ENCODE assay signal across 10 cellular contexts in genomic region chr20:45545754-45546453, GRCh38. TPM values are rescaled to one million over a fixed set of nuclear protein-coding genes. Genes with fewer than 3 reads are reported as not detected.
A peak's percentile ranks its signal among the peaks of the same experiment; 100 is the strongest.
DNase-seq lines count a peak whose midpoint lies in the region; ATAC-seq and TF ChIP-seq lines count a peak whose summit lies in the region.
"Had no signal": no experiment of that assay in that cellular context is flagged by ENCODE, and none has a peak within 500 bp of the region (broad histone marks: within the 10 kb centered on the region; RNA-seq: fewer than 3 reads in every experiment).

No MANE protein-coding gene starts in this region.

- peaks cover 32% of the 10 kb centered on the region for H3K27me3 Mint-ChIP-seq in activated naive CD8-positive, alpha-beta T cell treated with anti-CD3 and anti-CD28 coated beads for 36 hours
- peaks cover 60% of the 10 kb centered on the region for H3K27me3 Mint-ChIP-seq in activated T-cell treated with anti-CD3 and anti-CD28 coated beads, Interleukin-2, amount 50 U/mL, for 24 hours

- ATAC-seq in GM21825 (IDR thresholded peaks at IDR 0.05; ENCODE audit: unreplicated experiment) = no peak

- no peaks in the 10 kb centered on the region for H3K4me1 Mint-ChIP-seq in activated naive CD8-positive, alpha-beta T cell treated with anti-CD3 and anti-CD28 coated beads for 36 hours
- H3K4me1 Mint-ChIP-seq in activated T-cell treated with anti-CD3 and anti-CD28 coated beads, Interleukin-2, amount 50 U/mL, for 24 hours (ENCODE audit: low read depth) = no peaks in the 10 kb centered on the region

- H3K27ac Mint-ChIP-seq in activated naive CD8-positive, alpha-beta T cell treated with anti-CD3 and anti-CD28 coated beads for 36 hours = no peak overlapping the region
- H3K27ac Mint-ChIP-seq in activated T-cell treated with anti-CD3 and anti-CD28 coated beads, Interleukin-2, amount 50 U/mL, for 24 hours = no peak overlapping the region

- DNase-seq in NCI-H2171 treated with DMSO at 0.1 percent for 48 hours (lab: John Stamatoyannopoulos, UW) = peak; percentile 5
- DNase-seq in NCI-H2171 (lab: John Stamatoyannopoulos, UW) = no peak
- DNase-seq in NCI-H526 treated with DMSO at 0.1 percent for 48 hours (lab: John Stamatoyannopoulos, UW) = peak; percentile 14
- peak; percentile 40 for DNase-seq in fibroblast of pulmonary artery (ENCODE audit: low read depth)
- DNase-seq in skeletal muscle cell (ENCODE audit: low read depth) = peak; percentile 7
- no peak for DNase-seq in activated naive CD8-positive, alpha-beta T cell treated with anti-CD3 and anti-CD28 coated beads for 36 hours
- DNase-seq in activated T-cell treated with anti-CD3 and anti-CD28 coated beads, Interleukin-2, amount 50 U/mL, for 24 hours = no peak

- H3K9me3 Mint-ChIP-seq in activated naive CD8-positive, alpha-beta T cell treated with anti-CD3 and anti-CD28 coated beads for 36 hours = no peaks in the 10 kb centered on the region
- peaks cover 3% of the 10 kb centered on the region for H3K9me3 Mint-ChIP-seq in activated T-cell treated with anti-CD3 and anti-CD28 coated beads, Interleukin-2, amount 50 U/mL, for 24 hours

- H3K4me3 Mint-ChIP-seq in activated naive CD8-positive, alpha-beta T cell treated with anti-CD3 and anti-CD28 coated beads for 36 hours = no peak overlapping the region
- H3K4me3 Mint-ChIP-seq in activated T-cell treated with anti-CD3 and anti-CD28 coated beads, Interleukin-2, amount 50 U/mL, for 24 hours = no peak overlapping the region

- H3K36me3 Mint-ChIP-seq in activated naive CD8-positive, alpha-beta T cell treated with anti-CD3 and anti-CD28 coated beads for 36 hours = no peaks in the 10 kb centered on the region
- H3K36me3 Mint-ChIP-seq in activated T-cell treated with anti-CD3 and anti-CD28 coated beads, Interleukin-2, amount 50 U/mL, for 24 hours (ENCODE audit: low read depth) = no peaks in the 10 kb centered on the region

- H3K4me3 ChIP-seq in fibroblast of pulmonary artery (replicated peaks; ENCODE audit: low read depth, low read length) (no peak overlapping the region), skeletal muscle cell (ENCODE audit: low read depth, low read length) (no peak overlapping the region)
- H3K4me3 ChIP-seq: SJCRH30 had no signal

- TF ChIP-seq CTCF in fibroblast of pulmonary artery (IDR thresholded peaks at IDR 0.05; ENCODE audit: low read length, missing control alignments) = peak; percentile 38

RNA-seq across cellular contexts. Expression of gene EPPIN, which starts 1.3 kb away (rescaled TPM):
- total RNA-seq in activated naive CD8-positive, alpha-beta T cell treated with anti-CD3 and anti-CD28 coated beads for 36 hours = not detected
- total RNA-seq: SJCRH30, subcutaneous adipose tissue had no signal

RNA-seq across cellular contexts. Expression of gene WFDC6, which starts 6.6 kb away (rescaled TPM):
- total RNA-seq in activated naive CD8-positive, alpha-beta T cell treated with anti-CD3 and anti-CD28 coated beads for 36 hours = not detected
- total RNA-seq: SJCRH30, subcutaneous adipose tissue had no signal

RNA-seq across cellular contexts. Expression of gene SPINT3, which starts 30.5 kb away (rescaled TPM):
- total RNA-seq in activated naive CD8-positive, alpha-beta T cell treated with anti-CD3 and anti-CD28 coated beads for 36 hours = not detected
- total RNA-seq: SJCRH30, subcutaneous adipose tissue had no signal

RNA-seq across cellular contexts. Expression of gene WFDC8, which starts 33.2 kb away (rescaled TPM):
- not detected for total RNA-seq in activated naive CD8-positive, alpha-beta T cell treated with anti-CD3 and anti-CD28 coated beads for 36 hours
- total RNA-seq: SJCRH30, subcutaneous adipose tissue had no signal

Comparison
In these comparisons a context has a peak if more than half of its experiments do, and no peak if none do; other contexts are left out.
1. DNase-seq: peak in NCI-H2171 treated with DMSO at 0.1 percent for 48 hours (single experiment), NCI-H526 treated with DMSO at 0.1 percent for 48 hours (single experiment), fibroblast of pulmonary artery (single experiment) and skeletal muscle cell (single experiment); none in NCI-H2171 (single experiment), activated naive CD8-positive, alpha-beta T cell treated with anti-CD3 and anti-CD28 coated beads for 36 hours (single experiment) and activated T-cell treated with anti-CD3 and anti-CD28 coated beads, Interleukin-2, amount 50 U/mL, for 24 hours (single experiment).